19 cellular contexts compared by ENCODE assay signal in genomic region chr7:3264693-3265339, GRCh38.
"Had no signal": no experiment of that assay in that cellular context is flagged by ENCODE, and none has a peak within 500 bp of the region (broad histone marks: within the 10 kb centered on the region; RNA-seq: fewer than 3 reads in every experiment).

No MANE protein-coding gene starts in this region.

- ATAC-seq: activated T-cell treated with anti-CD3 and anti-CD28 coated beads, Interleukin-2, amount 50 U/mL, for 4 hours; body of pancreas; effector memory CD8-positive, alpha-beta T cell; left cardiac atrium; mucosa of descending colon; right lobe of liver had no signal

- H3K4me3 ChIP-seq: body of pancreas, hepatocyte, mucosa of descending colon, ovary, right lobe of liver, stomach had no signal

- DNase-seq: activated CD4-positive, alpha-beta T cell treated with anti-CD3 and anti-CD28 coated beads, Interleukin-2, amount 50 U/mL, for 1 hour; activated CD8-positive, alpha-beta memory T cell treated with anti-CD3 and anti-CD28 coated beads, Interleukin-2, amount 50 U/mL, for 4 hours; activated naive CD4-positive, alpha-beta T cell treated with anti-CD3 and anti-CD28 coated beads for 36 hours; activated T-cell treated with anti-CD3 and anti-CD28 coated beads, Interleukin-2, amount 50 U/mL, for 4 hours; body of pancreas; caudate nucleus; effector memory CD8-positive, alpha-beta T cell; foreskin fibroblast; left cardiac atrium; mesenchymal stem cell; mucosa of descending colon; naive B cell; ovary; right lobe of liver; small intestine; stimulated activated CD4-positive, alpha-beta T cell treated with anti-CD3 and anti-CD28 coated beads, Interleukin-4, amount 100 ng/mL, for 1 hour; stomach; T-helper 9 cell had no signal

- H3K4me1 ChIP-seq: body of pancreas, right lobe of liver, stomach had no signal

- H3K36me3 ChIP-seq: ovary, right lobe of liver, stomach had no signal

- FAIRE-seq: small intestine had no signal

- H3K27ac ChIP-seq: body of pancreas, hepatocyte, ovary, right lobe of liver, stomach had no signal

- H3K9me3 ChIP-seq: body of pancreas, mucosa of descending colon, ovary, right lobe of liver, stomach had no signal

- H3K27me3 ChIP-seq: body of pancreas, hepatocyte, ovary, right lobe of liver had no signal
